8 cellular contexts compared by ENCODE assay signal in the genomic region with DNA sequence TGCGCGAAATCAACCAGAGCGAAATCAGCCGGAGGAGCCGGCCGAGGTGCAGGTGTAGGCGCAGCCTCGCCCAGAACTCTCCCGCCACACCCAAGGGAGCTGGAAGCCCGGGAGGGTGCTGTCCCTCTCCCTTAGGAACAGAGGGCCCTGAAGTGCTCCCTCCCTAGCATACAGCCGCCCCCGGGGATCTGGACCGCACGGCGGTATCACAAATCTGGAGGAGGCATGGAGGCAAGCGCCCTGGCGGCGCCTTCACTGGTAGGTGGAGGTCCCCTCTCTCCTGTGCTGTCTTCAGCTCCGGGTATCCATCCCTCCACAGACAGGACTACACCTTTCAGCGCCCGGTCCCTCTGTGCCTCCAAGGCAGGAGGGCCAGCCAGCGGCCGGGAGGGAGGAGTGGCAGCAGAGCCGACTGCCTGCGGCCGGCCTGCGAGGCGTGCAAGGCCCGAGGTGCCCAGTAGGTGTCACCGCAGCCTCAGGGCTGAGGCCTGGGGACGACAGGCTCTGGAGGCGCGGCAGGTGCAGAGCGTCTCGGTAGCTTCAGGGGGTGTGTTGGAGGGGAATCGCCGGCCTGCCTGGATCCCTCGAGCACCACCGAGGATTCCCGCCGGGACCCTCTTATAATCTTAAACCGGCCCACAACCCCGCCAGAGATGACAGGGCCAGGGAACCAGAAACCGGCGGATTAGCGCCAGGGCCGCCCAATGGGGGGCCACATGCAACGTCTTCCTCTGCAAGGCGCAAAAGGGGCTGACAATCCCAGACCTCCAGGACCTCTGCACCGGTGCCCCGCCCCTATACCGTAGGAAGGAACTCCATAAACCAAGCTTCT. TPM values are rescaled to one million over a fixed set of nuclear protein-coding genes. Genes with fewer than 3 reads are reported as not detected.
DNase-seq lines count a peak whose midpoint lies in the region; ATAC-seq, FAIRE-seq and TF ChIP-seq lines count a peak whose summit lies in the region.

No MANE protein-coding gene starts in this region.

- ATAC-seq in GM21529 (IDR thresholded peaks at IDR 0.05; ENCODE audit: unreplicated experiment) = peak; percentile 92
- ATAC-seq in Right ventricle myocardium inferior = peak; percentile 93
- ATAC-seq in pancreas = peak; percentile 89 to 96 (median 92)

- H3K27me3 ChIP-seq in pancreas (peaks cover 0 to 22% (median 4%) of the 10 kb centered on the region in 4 donors), transverse colon (peaks cover 74% of the 10 kb centered on the region)

- H3K27ac ChIP-seq in pancreas = no peak overlapping the region
- peak overlapping the region; percentile 62 to 90 (median 86) for H3K27ac ChIP-seq in transverse colon

- intact Hi-C loops in Right ventricle myocardium inferior (cut with DNase I) = loop anchor here (1.0 to 5.0 kb wide), 3 partner anchors 61 to 239 kb away; no protein-coding TSS in a partner anchor
- intact Hi-C loops in pancreas (cut with DNase I) = loop anchor here (5.0 to 10.0 kb wide), 4 partner anchors 59 to 237 kb away; no protein-coding TSS in a partner anchor
- intact Hi-C loops in transverse colon (cut with DNase I; ENCODE audit: low total_unique reads) = loop anchor here (5.0 kb wide), 2 partner anchors 99 to 244 kb away; no protein-coding TSS in a partner anchor

- DNase-seq in D341Med (ENCODE audit: low spot score) (peak; percentile 91), SHP77 treated with DMSO at 0.1 percent for 48 hours (lab: John Stamatoyannopoulos, UW) (peak; percentile 62), Right ventricle myocardium inferior (ENCODE audit: missing footprints) (peak; percentile 88), pancreas (peak; percentile 72 to 95 (median 87)), transverse colon (peak; percentile 86)
- DNase-seq in Jurkat, Clone E6-1 (ENCODE audit: low read depth, low spot score) = peak; percentile 35
- peak; percentile 37 to 67 (median 60) for DNase-seq in activated naive CD4-positive, alpha-beta T cell (lab: John Stamatoyannopoulos, UW)

- no peak for TF ChIP-seq EP300 in transverse colon (IDR thresholded peaks at IDR 0.05; ENCODE audit: low read depth)

- in situ Hi-C loops in transverse colon (cut with MboI; ENCODE audit: low pct_ligation_motif_present in 1 of 4, low pct_unique_long_range_greater_than_20kb in 1 of 4, low sequenced_read_pairs in 3 of 4) = loop anchor here in 1 of 4 donors (10.0 kb wide), 2 partner anchors 67 to 237 kb away; no protein-coding TSS in a partner anchor

- WGBS in pancreas, 2 donors = 5 to 7% methylated on average over 52 of the region's 52 CpGs
- WGBS in transverse colon (ENCODE audit: low coverage in 1 of 2), 2 donors = 4% methylated on average over 50 of the region's 52 CpGs; no CpG with 5 or more reads in 1 of the 2 donors

- H3K36me3 ChIP-seq in pancreas = no peaks in the 10 kb centered on the region
- H3K36me3 ChIP-seq in transverse colon = peaks cover 0 to 7% (median 0%) of the 10 kb centered on the region in 4 donors

- H3K9me3 ChIP-seq in pancreas (no peaks in the 10 kb centered on the region), transverse colon (no peaks in the 10 kb centered on the region)

- peak; percentile 89 to 93 (median 90) for TF ChIP-seq CTCF in pancreas (IDR thresholded peaks at IDR 0.05)
- peak; percentile 89 to 96 (median 93) for TF ChIP-seq CTCF in transverse colon (IDR thresholded peaks at IDR 0.05)

- H3K4me3 ChIP-seq in Jurkat, Clone E6-1 (ENCODE audit: low read length) = no peak overlapping the region
- H3K4me3 ChIP-seq in pancreas (peak overlapping the region in 1 of 4 donors; percentile 26), transverse colon (peak overlapping the region; percentile 12 to 68 (median 55))

- H3K4me1 ChIP-seq in pancreas = peaks cover 27 to 32% (median 28%) of the 10 kb centered on the region in 3 donors
- H3K4me1 ChIP-seq in transverse colon = peaks cover 13 to 42% (median 37%) of the 10 kb centered on the region in 4 donors

- no peak for TF ChIP-seq POLR2A in transverse colon (IDR thresholded peaks at IDR 0.05)

- no peak for FAIRE-seq in pancreas (lab: Jason Lieb, UNC)

RNA-seq across cellular contexts. Expression of a gene that starts 2.8 kb away (rescaled TPM):
- not detected for polyA plus RNA-seq in Jurkat, Clone E6-1 (2012; ENCODE audit: insufficient read depth, insufficient read length)
- total RNA-seq in Right ventricle myocardium inferior = not detected
- total RNA-seq in pancreas = under 1 TPM in 2 of 6 donors, not detected in 4; 0.09 to 0.19 TPM
- under 1 TPM in 1 of 2 donors, not detected in 1; 0.09 TPM for polyA plus RNA-seq in pancreas
- total RNA-seq in transverse colon = 10 to 100 TPM; 21.1 to 67.4 (median 65.5) TPM

RNA-seq across cellular contexts. Expression of a gene that starts 16.6 kb away (rescaled TPM):
- not detected for polyA plus RNA-seq in Jurkat, Clone E6-1 (2012; ENCODE audit: insufficient read depth, insufficient read length)
- total RNA-seq in Right ventricle myocardium inferior (not detected), pancreas (under 1 TPM; 0.06 to 0.22 (median 0.12) TPM), transverse colon (1 to 10 TPM in 2 of 4 donors, under 1 TPM in 1, not detected in 1; 0.64 to 3.0 (median 1.5) TPM)
- polyA plus RNA-seq in pancreas = under 1 TPM; 0.19 to 0.38 TPM

Comparison
In these comparisons a context has a peak if more than half of its experiments do, and no peak if none do; other contexts are left out.
1. DNase-seq: peak in every context shown above with its lines; median percentile 91 in D341Med; 88 in Right ventricle myocardium inferior; 87 in pancreas; 86 in transverse colon; 62 in SHP77 treated with DMSO at 0.1 percent for 48 hours; 60 in activated naive CD4-positive, alpha-beta T cell; 35 in Jurkat, Clone E6-1.
2. H3K27ac ChIP-seq: peak in transverse colon (4 of 4); none in pancreas (0 of 4).
3. RNA of a gene that starts 2.8 kb away (total RNA-seq): 21.1 to 67.4 TPM in transverse colon; 0.09 to 0.19 TPM in pancreas and not detected in Right ventricle myocardium inferior (single experiment); every median in the first group is over 10 times any median in the second.
4. Peak in every context shown above with its lines, with median percentiles within 50 percentile points of each other: ATAC-seq.